ENCODE assay signal across 27 cellular contexts in the genomic region with DNA sequence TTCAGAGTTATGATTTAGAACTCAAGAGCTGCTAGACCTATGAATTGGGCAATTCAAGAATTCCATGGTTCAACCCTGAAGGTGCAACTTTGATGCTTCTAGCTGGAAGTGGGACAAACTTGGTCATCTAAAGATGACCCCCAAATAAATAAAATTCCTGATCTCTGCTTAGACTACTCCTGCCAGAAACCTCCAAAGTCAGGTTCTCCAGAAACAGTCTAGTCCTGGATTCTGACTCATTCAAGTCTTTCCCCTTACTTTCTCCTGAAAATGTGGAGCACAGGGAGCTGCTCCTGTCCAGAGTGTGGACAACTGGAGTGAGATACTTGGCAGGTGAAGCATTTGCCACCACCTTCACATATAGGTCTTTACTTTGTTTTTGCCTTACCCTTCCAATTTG.
"Had no signal": no experiment of that assay in that cellular context is flagged by ENCODE, and none has a peak within 500 bp of the region (broad histone marks: within the 10 kb centered on the region; RNA-seq: fewer than 3 reads in every experiment).

No MANE protein-coding gene starts in this region.

- H3K79me2 ChIP-seq: parathyroid adenoma had no signal

- DNase-seq: activated CD4-positive, alpha-beta T cell treated with anti-CD3 and anti-CD28 coated beads for 4 hours; activated CD4-positive, alpha-beta T cell treated with anti-CD3 and anti-CD28 coated beads, Interleukin-2, amount 50 U/mL, for 48 hours; activated CD8-positive, alpha-beta memory T cell treated with anti-CD3 and anti-CD28 coated beads for 24 hours; activated gamma-delta T cell; activated naive CD4-positive, alpha-beta T cell treated with anti-CD3 and anti-CD28 coated beads, Interleukin-2, amount 10 ng/mL, durations not matched to agents 7 days and 5 days; activated naive CD8-positive, alpha-beta T cell treated with anti-CD3 and anti-CD28 coated beads, Interleukin-2, amount 10 ng/mL, durations not matched to agents 7 days and 5 days; activated T-cell treated with anti-CD3 and anti-CD28 coated beads, Interleukin-2, amount 50 U/mL, for 1 hour; amniotic stem cell; central memory CD4-positive, alpha-beta T cell; endodermal cell; head of caudate nucleus; hippocampal formation; kidney; left colon; midbrain; naive thymus-derived CD4-positive, alpha-beta T cell; nucleus accumbens; psoas muscle; stimulated activated CD4-positive, alpha-beta T cell treated with anti-CD3 and anti-CD28 coated beads, Interleukin-2, amount 100 ng/mL, for 24 hours; stimulated activated naive CD4-positive, alpha-beta T cell treated with Interleukin-2 at 50 U/mL for 16 hours; T-helper 1 cell; thyroid gland; upper lobe of right lung had no signal

- H3K27me3 ChIP-seq: breast epithelium, thyroid gland, upper lobe of right lung had no signal

- H2AFZ ChIP-seq: parathyroid adenoma had no signal

- H3K4me3 ChIP-seq: breast epithelium, psoas muscle, smooth muscle cell, thyroid gland, upper lobe of right lung had no signal

- H3K9me3 ChIP-seq: breast epithelium, psoas muscle, thyroid gland, upper lobe of right lung had no signal

- H3K4me1 ChIP-seq: breast epithelium, parathyroid adenoma had no signal

- H3K36me3 ChIP-seq: breast epithelium, thyroid gland, upper lobe of right lung had no signal

- H3K9ac ChIP-seq: parathyroid adenoma had no signal

- H3K27ac ChIP-seq: breast epithelium, parathyroid adenoma, psoas muscle, upper lobe of right lung, VCaP had no signal
